31 cellular contexts compared by ENCODE assay signal in genomic region chr3:129699635-129700034, GRCh38.
"Had no signal": no experiment of that assay in that cellular context is flagged by ENCODE, and none has a peak within 500 bp of the region (broad histone marks: within the 10 kb centered on the region; RNA-seq: fewer than 3 reads in every experiment).

No MANE protein-coding gene starts in this region.

- H3K4me3 ChIP-seq: colonic mucosa, gastrocnemius medialis, left lung, lung, mucosa of descending colon, psoas muscle, sigmoid colon, suprapubic skin, tibial artery had no signal

- H3K4me1 Mint-ChIP-seq: activated naive CD4-positive, alpha-beta T cell treated with anti-CD3 and anti-CD28 coated beads, Interleukin-2, amount 10 ng/mL, durations not matched to agents 7 days and 5 days; activated naive CD8-positive, alpha-beta T cell treated with anti-CD3 and anti-CD28 coated beads, Interleukin-2, amount 10 ng/mL, durations not matched to agents 7 days and 5 days had no signal

- H3K4me3 Mint-ChIP-seq: activated CD4-positive, alpha-beta memory T cell treated with anti-CD3 and anti-CD28 coated beads for 36 hours; activated CD4-positive, alpha-beta T cell treated with anti-CD3 and anti-CD28 coated beads, Interleukin-2, amount 10 ng/mL, durations not matched to agents 24 days and 14 days; activated naive CD4-positive, alpha-beta T cell treated with anti-CD3 and anti-CD28 coated beads, Interleukin-2, amount 10 ng/mL, durations not matched to agents 7 days and 5 days; activated naive CD8-positive, alpha-beta T cell treated with anti-CD3 and anti-CD28 coated beads, Interleukin-2, amount 10 ng/mL, durations not matched to agents 7 days and 5 days; natural killer cell treated with Interleukin-12 subunit alpha and Interleukin-12 subunit beta and Interleukin-15 and Interleukin-18, amount 100 ng/mL, for 72 hours; stimulated activated naive B cell treated with anti-CD40 and anti-IgM and Interleukin-4, amounts not matched to agents 10 μg/mL and 1 μg/mL and 100 μg/mL, for 72 hours; T-helper 17 cell had no signal

- H3K9me3 ChIP-seq: colonic mucosa, gastrocnemius medialis, mucosa of descending colon, psoas muscle, sigmoid colon, suprapubic skin, tibial artery had no signal

- H2AFZ ChIP-seq: parathyroid adenoma had no signal

- FAIRE-seq: astrocyte, bronchial epithelial cell, islet of Langerhans, small intestine had no signal

- H3K27me3 ChIP-seq: colonic mucosa, gastrocnemius medialis, left lung, sigmoid colon, suprapubic skin, tibial artery had no signal

- H3K4me1 ChIP-seq: colonic mucosa, left lung, parathyroid adenoma, sigmoid colon had no signal

- H3K27me3 Mint-ChIP-seq: activated CD4-positive, alpha-beta memory T cell treated with anti-CD3 and anti-CD28 coated beads for 36 hours; activated CD4-positive, alpha-beta T cell treated with anti-CD3 and anti-CD28 coated beads, Interleukin-2, amount 10 ng/mL, durations not matched to agents 24 days and 14 days; activated naive CD4-positive, alpha-beta T cell treated with anti-CD3 and anti-CD28 coated beads, Interleukin-2, amount 10 ng/mL, durations not matched to agents 7 days and 5 days; activated naive CD8-positive, alpha-beta T cell treated with anti-CD3 and anti-CD28 coated beads, Interleukin-2, amount 10 ng/mL, durations not matched to agents 7 days and 5 days; natural killer cell treated with Interleukin-12 subunit alpha and Interleukin-12 subunit beta and Interleukin-15 and Interleukin-18, amount 100 ng/mL, for 72 hours; stimulated activated naive B cell treated with anti-CD40 and anti-IgM and Interleukin-4, amounts not matched to agents 10 μg/mL and 1 μg/mL and 100 μg/mL, for 72 hours; T-helper 17 cell had no signal

- DNase-seq: activated CD4-positive, alpha-beta memory T cell treated with anti-CD3 and anti-CD28 coated beads for 36 hours; activated CD4-positive, alpha-beta T cell treated with anti-CD3 and anti-CD28 coated beads, Interleukin-2, amount 10 ng/mL, durations not matched to agents 24 days and 14 days; activated CD4-positive, CD25-positive, alpha-beta regulatory T cell treated with anti-CD3 and anti-CD28 coated beads, Interleukin-2, amount 50 U/mL, for 72 hours; activated CD8-positive, alpha-beta memory T cell treated with anti-CD3 and anti-CD28 coated beads, Interleukin-2, amount 50 U/mL, for 4 hours; activated gamma-delta T cell; activated naive CD4-positive, alpha-beta T cell treated with anti-CD3 and anti-CD28 coated beads, Interleukin-2, amount 10 ng/mL, durations not matched to agents 7 days and 5 days; activated naive CD8-positive, alpha-beta T cell treated with anti-CD3 and anti-CD28 coated beads, Interleukin-2, amount 10 ng/mL, durations not matched to agents 7 days and 5 days; activated T-cell treated with anti-CD3 and anti-CD28 coated beads, Interleukin-2, amount 50 U/mL, for 1 hour; colonic mucosa; effector memory CD4-positive, alpha-beta T cell; gastrocnemius medialis; glutamatergic neuron; left lung; mucosa of descending colon; occipital lobe; psoas muscle; sigmoid colon; small intestine; stimulated activated CD4-positive, alpha-beta T cell treated with anti-CD3 and anti-CD28 coated beads, Interleukin-4, amount 100 ng/mL, for 24 hours; stimulated activated naive B cell treated with anti-CD40 and anti-IgM and Interleukin-4, amounts not matched to agents 10 μg/mL and 1 μg/mL and 100 μg/mL, for 72 hours; T-helper 17 cell; T1000; tibial artery; WERI-Rb-1 had no signal

- H3K9me3 Mint-ChIP-seq: natural killer cell treated with Interleukin-12 subunit alpha and Interleukin-12 subunit beta and Interleukin-15 and Interleukin-18, amount 100 ng/mL, for 72 hours had no signal

- H3K27ac ChIP-seq: colonic mucosa, gastrocnemius medialis, left lung, parathyroid adenoma, psoas muscle, sigmoid colon, suprapubic skin, tibial artery, WERI-Rb-1 had no signal

- H3K27ac Mint-ChIP-seq: activated CD4-positive, alpha-beta memory T cell treated with anti-CD3 and anti-CD28 coated beads for 36 hours; activated CD4-positive, alpha-beta T cell treated with anti-CD3 and anti-CD28 coated beads, Interleukin-2, amount 10 ng/mL, durations not matched to agents 24 days and 14 days; activated naive CD4-positive, alpha-beta T cell treated with anti-CD3 and anti-CD28 coated beads, Interleukin-2, amount 10 ng/mL, durations not matched to agents 7 days and 5 days; activated naive CD8-positive, alpha-beta T cell treated with anti-CD3 and anti-CD28 coated beads, Interleukin-2, amount 10 ng/mL, durations not matched to agents 7 days and 5 days; natural killer cell treated with Interleukin-12 subunit alpha and Interleukin-12 subunit beta and Interleukin-15 and Interleukin-18, amount 100 ng/mL, for 72 hours; stimulated activated naive B cell treated with anti-CD40 and anti-IgM and Interleukin-4, amounts not matched to agents 10 μg/mL and 1 μg/mL and 100 μg/mL, for 72 hours; T-helper 17 cell had no signal

- ATAC-seq: gastrocnemius medialis; left lung; mucosa of descending colon; natural killer cell treated with Interleukin-12 subunit alpha and Interleukin-12 subunit beta and Interleukin-15 and Interleukin-18, amount 100 ng/mL, for 72 hours; psoas muscle; stimulated activated naive B cell treated with anti-CD40 and anti-IgM and Interleukin-4, amounts not matched to agents 10 μg/mL and 1 μg/mL and 100 μg/mL, for 72 hours; T-helper 17 cell had no signal

- H3K36me3 ChIP-seq: colonic mucosa, gastrocnemius medialis, left lung, sigmoid colon, suprapubic skin, tibial artery, WERI-Rb-1 had no signal

- H3K9ac ChIP-seq: parathyroid adenoma had no signal
